18 cellular contexts compared by ENCODE assay signal in the genomic region with DNA sequence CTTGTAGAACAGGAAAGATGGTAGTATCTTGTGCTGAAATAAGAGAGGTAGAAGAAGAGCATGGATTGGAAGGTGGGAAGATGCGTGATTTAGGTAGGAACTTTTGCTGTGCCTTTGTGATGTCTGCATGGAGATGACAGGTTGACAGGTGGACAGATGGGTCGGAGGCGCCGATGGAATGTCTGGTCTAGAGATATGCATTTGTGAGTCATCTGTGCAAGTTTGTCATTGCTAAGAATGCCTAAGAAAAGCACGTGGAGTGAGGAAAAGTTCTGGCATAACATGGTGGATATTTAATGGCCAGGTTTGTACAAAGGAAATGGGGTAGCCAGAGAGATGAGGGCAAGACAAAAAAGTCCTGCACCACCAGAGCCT.
"Had no signal": no experiment of that assay in that cellular context is flagged by ENCODE, and none has a peak within 500 bp of the region (broad histone marks: within the 10 kb centered on the region; RNA-seq: fewer than 3 reads in every experiment).

No MANE protein-coding gene starts in this region.

- ATAC-seq: activated CD8-positive, alpha-beta T cell treated with anti-CD3 and anti-CD28 coated beads, Interleukin-2, amount 10 ng/mL, durations not matched to agents 7 days and 5 days; body of pancreas; esophagus mucosa; left lobe of liver; sciatic nerve; T-helper 17 cell; WTC11 had no signal

- H3K36me3 Mint-ChIP-seq: memory B cell, WTC11 had no signal

- H3K4me3 ChIP-seq: body of pancreas, prostate gland, suprapubic skin had no signal

- H3K27ac Mint-ChIP-seq: activated CD8-positive, alpha-beta T cell treated with anti-CD3 and anti-CD28 coated beads, Interleukin-2, amount 10 ng/mL, durations not matched to agents 7 days and 5 days; memory B cell; nephron; T-helper 17 cell; WTC11 had no signal

- H3K9me3 Mint-ChIP-seq: memory B cell, nephron had no signal

- H3K9me3 ChIP-seq: body of pancreas, prostate gland, suprapubic skin had no signal

- H3K27ac ChIP-seq: body of pancreas, prostate gland, suprapubic skin had no signal

- DNase-seq: activated CD4-positive, alpha-beta T cell treated with anti-CD3 and anti-CD28 coated beads for 48 hours; activated CD8-positive, alpha-beta memory T cell treated with anti-CD3 and anti-CD28 coated beads, Interleukin-2, amount 50 U/mL, for 48 hours; activated CD8-positive, alpha-beta T cell treated with anti-CD3 and anti-CD28 coated beads, Interleukin-2, amount 10 ng/mL, durations not matched to agents 7 days and 5 days; activated naive CD4-positive, alpha-beta T cell treated with Interleukin-2 at 50 U/mL for 16 hours; body of pancreas; cerebellar nuclear complex; occipital lobe; stimulated activated CD4-positive, alpha-beta T cell treated with anti-CD3 and anti-CD28 coated beads, Interleukin-12 subunit alpha, Interleukin-12 subunit beta, amount 100 ng/mL, for 4 hours; stimulated activated naive CD4-positive, alpha-beta T cell treated with Interleukin-2 at 50 U/mL for 16 hours; T-helper 17 cell had no signal

- H3K36me3 ChIP-seq: prostate gland, suprapubic skin had no signal

- H3K27me3 ChIP-seq: body of pancreas, suprapubic skin had no signal

- H3K4me3 Mint-ChIP-seq: activated CD8-positive, alpha-beta T cell treated with anti-CD3 and anti-CD28 coated beads, Interleukin-2, amount 10 ng/mL, durations not matched to agents 7 days and 5 days; memory B cell; nephron; T-helper 17 cell; WTC11 had no signal
